ENCODE assay signal across 33 cellular contexts in genomic region chr4:6265546-6265945, GRCh38.
"Had no signal": no experiment of that assay in that cellular context is flagged by ENCODE, and none has a peak within 500 bp of the region (broad histone marks: within the 10 kb centered on the region; RNA-seq: fewer than 3 reads in every experiment).

No MANE protein-coding gene starts in this region.

- H3K36me3 ChIP-seq: breast epithelium, cardiac muscle cell, colonic mucosa, esophagus squamous epithelium, gastrocnemius medialis, heart left ventricle, WERI-Rb-1 had no signal

- H3K27me3 ChIP-seq: cardiac muscle cell, colonic mucosa had no signal

- H3K4me1 ChIP-seq: breast epithelium, colonic mucosa, foreskin keratinocyte had no signal

- H3K4me3 ChIP-seq: breast epithelium, cardiac muscle cell, colonic mucosa, esophagus squamous epithelium, gastrocnemius medialis, heart left ventricle had no signal

- H3K9me3 ChIP-seq: breast epithelium, colonic mucosa, esophagus squamous epithelium, gastrocnemius medialis, heart left ventricle had no signal

- ATAC-seq: activated CD4-positive, CD25-positive, alpha-beta regulatory T cell treated with anti-CD3 and anti-CD28 coated beads, Interleukin-2, amount 50 U/mL, for 24 hours; activated CD8-positive, alpha-beta T cell treated with anti-CD3 and anti-CD28 coated beads for 36 hours; activated T-cell treated with anti-CD3 and anti-CD28 coated beads, Interleukin-2, amount 50 U/mL, for 4 hours; activated T-helper 17 cell treated with anti-CD3 and anti-CD28 coated beads, Interleukin-2, amount 50 U/mL, for 72 hours; foreskin keratinocyte; gastrocnemius medialis; heart left ventricle; T-cell had no signal

- DNase-seq: activated B cell treated with CpG ODN at 0.5 μM for 24 hours; activated CD4-positive, alpha-beta T cell treated with anti-CD3 and anti-CD28 coated beads for 48 hours; activated CD4-positive, alpha-beta T cell treated with anti-CD3 and anti-CD28 coated beads, Interleukin-2, amount 50 U/mL, for 1 hour; activated CD4-positive, alpha-beta T cell treated with anti-CD3 and anti-CD28 coated beads, Interleukin-2, amount 50 U/mL, for 48 hours; activated CD8-positive, alpha-beta memory T cell treated with anti-CD3 and anti-CD28 coated beads for 24 hours; activated CD8-positive, alpha-beta memory T cell treated with anti-CD3 and anti-CD28 coated beads, Interleukin-2, amount 50 U/mL, for 4 hours; activated CD8-positive, alpha-beta T cell treated with anti-CD3 and anti-CD28 coated beads for 36 hours; activated effector memory CD4-positive, alpha-beta T cell treated with Interleukin-2 at 50 U/mL for 16 hours; activated gamma-delta T cell treated with Interleukin-2 at 50 U/mL for 16 hours; activated naive CD4-positive, alpha-beta T cell treated with anti-CD3 and anti-CD28 coated beads, Interleukin-2, amount 50 U/mL, for 16 hours; activated naive CD4-positive, alpha-beta T cell treated with Interleukin-2 at 50 U/mL for 16 hours; activated T-cell treated with anti-CD3 and anti-CD28 coated beads for 4 hours; activated T-cell treated with anti-CD3 and anti-CD28 coated beads, Interleukin-2, amount 50 U/mL, for 4 hours; amygdala; central memory CD4-positive, alpha-beta T cell; cerebellar nuclear complex; colonic mucosa; effector CD8-positive, alpha-beta T cell; esophagus squamous epithelium; foreskin keratinocyte; gastrocnemius medialis; glutamatergic neuron; T-cell; T-helper 9 cell; WERI-Rb-1 had no signal

- FAIRE-seq: endometrium, endothelial cell of umbilical vein had no signal

- H3K27ac ChIP-seq: breast epithelium, cardiac muscle cell, colonic mucosa, epithelial cell of prostate, esophagus squamous epithelium, foreskin keratinocyte, gastrocnemius medialis, heart left ventricle, WERI-Rb-1 had no signal
